In genomic region chr1:21866629-21867009, GRCh38 we compare ENCODE assay signal across 16 cellular contexts. TPM values are rescaled to one million over a fixed set of nuclear protein-coding genes. Genes with fewer than 3 reads are reported as not detected.
A peak's percentile ranks its signal among the peaks of the same experiment; 100 is the strongest.
DNase-seq lines count a peak whose midpoint lies in the region; ATAC-seq and TF ChIP-seq lines count a peak whose summit lies in the region.
"Had no signal": no experiment of that assay in that cellular context is flagged by ENCODE, and none has a peak within 500 bp of the region (broad histone marks: within the 10 kb centered on the region; RNA-seq: fewer than 3 reads in every experiment).

No MANE protein-coding gene starts in this region.

- no peaks in the 10 kb centered on the region for H3K9me3 ChIP-seq in OCI-LY3 (ENCODE audit: insufficient read depth, low read length)
- no peaks in the 10 kb centered on the region for H3K9me3 ChIP-seq in psoas muscle
- H3K9me3 ChIP-seq: colonic mucosa, ovary, SK-N-SH had no signal

- intact Hi-C loops in psoas muscle (cut with DNase I): no loop called here

- ATAC-seq in GM21723 (IDR thresholded peaks at IDR 0.05; ENCODE audit: unreplicated experiment) (peak; percentile 8), naive B cell (ENCODE audit: low read depth in 2 of 2) (no peak), psoas muscle (no peak)

- DNase-seq in GM06990 (ENCODE audit: extremely low read depth, insufficient read length) (no peak), naive B cell (no peak), islet precursor cell (no peak), psoas muscle (no peak), dedifferentiated amniotic fluid mesenchymal stem cell (ENCODE audit: extremely low spot score) (no peak)
- DNase-seq in activated naive CD4-positive, alpha-beta T cell (lab: John Stamatoyannopoulos, UW): no peak
- DNase-seq: activated effector memory CD4-positive, alpha-beta T cell treated with Interleukin-2 at 50 U/mL for 16 hours; aorta; colonic mucosa; DMS79 treated with DMSO at 0.1 percent for 48 hours; head of caudate nucleus; ovary had no signal

- H3K27ac ChIP-seq in OCI-LY3 (ENCODE audit: low read length) (peak overlapping the region; percentile 91), psoas muscle (no peak overlapping the region)
- H3K27ac ChIP-seq: colonic mucosa, ovary had no signal

- H3K4me3 ChIP-seq in GM06990 (replicated peaks; ENCODE audit: low read depth, low read length) (no peak overlapping the region), OCI-LY3 (ENCODE audit: low read length) (peak overlapping the region; percentile 48), psoas muscle (no peak overlapping the region)
- H3K4me3 ChIP-seq: colonic mucosa, ovary had no signal

- H3K27ac Mint-ChIP-seq in naive B cell: peak overlapping the region; percentile 82 to 98 (median 92)

- H3K9me3 Mint-ChIP-seq in naive B cell: no peaks in the 10 kb centered on the region

- peak overlapping the region in 2 of 8 donors; percentile 13 to 59 for H3K4me3 Mint-ChIP-seq in naive B cell

- H3K27me3 Mint-ChIP-seq in naive B cell: no peaks in the 10 kb centered on the region

- peak overlapping the region; percentile 74 for H3K4me2 ChIP-seq in OCI-LY3 (ENCODE audit: low read length)
- H3K4me2 ChIP-seq: SK-N-SH had no signal

- no peaks in the 10 kb centered on the region for H4K20me1 ChIP-seq in OCI-LY3 (ENCODE audit: insufficient read depth, low read length)

- H3K36me3 ChIP-seq in GM06990 (ENCODE audit: control insufficient read depth, insufficient read depth, low read length) (no peaks in the 10 kb centered on the region), OCI-LY3 (replicated peaks; ENCODE audit: low read depth, low read length) (no peaks in the 10 kb centered on the region), psoas muscle (ENCODE audit: insufficient read depth in 1 of 2, low read depth in 1 of 2) (peaks cover 2 to 66% of the 10 kb centered on the region in 2 donors)
- H3K36me3 ChIP-seq: ovary had no signal

- no peaks in the 10 kb centered on the region for H3K36me3 Mint-ChIP-seq in naive B cell

- TF ChIP-seq CTCF in GM06990 (IDR thresholded peaks at IDR 0.05; ENCODE audit: insufficient read depth, low read length, poor library complexity, severe bottlenecking) (peak; percentile 1), OCI-LY3 (IDR thresholded peaks at IDR 0.05; ENCODE audit: low read depth, low read length) (no peak), psoas muscle (IDR thresholded peaks at IDR 0.05) (no peak)

- H3K79me2 ChIP-seq in OCI-LY3 (ENCODE audit: low read length): no peaks in the 10 kb centered on the region

- H2AFZ ChIP-seq in OCI-LY3 (ENCODE audit: low read depth, low read length): no peak overlapping the region

- H3K4me1 ChIP-seq in OCI-LY3 (ENCODE audit: low read length) (peaks cover 39% of the 10 kb centered on the region), psoas muscle (peaks cover 7% of the 10 kb centered on the region)
- H3K4me1 ChIP-seq: colonic mucosa had no signal

- H3K9ac ChIP-seq in OCI-LY3 (ENCODE audit: low read length): peak overlapping the region; percentile 43
- H3K9ac ChIP-seq: SK-N-SH had no signal

- WGBS in psoas muscle, 3 donors: 63 to 76% (median 67%) methylated on average over 2 of the region's 2 CpGs

- H3K27me3 ChIP-seq in GM06990 (replicated peaks; ENCODE audit: control insufficient read depth, insufficient read depth, low read length) (no peaks in the 10 kb centered on the region), OCI-LY3 (ENCODE audit: low read depth, low read length) (no peaks in the 10 kb centered on the region), psoas muscle (ENCODE audit: insufficient read depth in 3 of 3, low read length in 2 of 3) (no peaks in the 10 kb centered on the region)
- H3K27me3 ChIP-seq: colonic mucosa, ovary had no signal

- peaks cover 12 to 20% (median 18%) of the 10 kb centered on the region in 3 donors for H3K4me1 Mint-ChIP-seq in naive B cell

RNA-seq across cellular contexts. Expression of gene LDLRAD2, which starts 54.6 kb away (rescaled TPM):
- polyA plus RNA-seq in naive B cell (ENCODE audit: low read depth in 6 of 6) (not detected), psoas muscle (1 to 10 TPM in 2 of 3 donors, under 1 TPM in 1; 0.48 to 1.7 (median 1.1) TPM)
- total RNA-seq in psoas muscle: under 1 TPM in 1 of 4 donors, not detected in 3; 0.04 TPM
- total RNA-seq: kidney epithelial cell had no signal
